ENCODE assay signal across 9 cellular contexts in genomic region chr6:38058022-38058421, GRCh38.
DNase-seq lines count a peak whose midpoint lies in the region; ATAC-seq, FAIRE-seq and TF ChIP-seq lines count a peak whose summit lies in the region.
"Had no signal": no experiment of that assay in that cellular context is flagged by ENCODE, and none has a peak within 500 bp of the region (broad histone marks: within the 10 kb centered on the region; RNA-seq: fewer than 3 reads in every experiment).

No MANE protein-coding gene starts in this region.

- H3K27ac Mint-ChIP-seq in astrocyte (ENCODE audit: unreplicated experiment), result no peak overlapping the region

- H3K36me3 ChIP-seq in astrocyte (ENCODE audit: insufficient read depth, low read length), result peaks cover 15% of the 10 kb centered on the region

- peak overlapping the region; percentile 24 for H3K4me2 ChIP-seq in astrocyte (ENCODE audit: low read length)

- H3K4me1 Mint-ChIP-seq in astrocyte (ENCODE audit: low read depth, unreplicated experiment), result peaks cover 13% of the 10 kb centered on the region

- H3K9ac ChIP-seq in astrocyte (ENCODE audit: low read length), result no peak overlapping the region

- H4K20me1 ChIP-seq in astrocyte (ENCODE audit: insufficient read depth, low read length), result peaks cover 71% of the 10 kb centered on the region

- peaks cover 10% of the 10 kb centered on the region for H3K4me1 ChIP-seq in astrocyte (ENCODE audit: insufficient read depth, low read length)

- H3K27me3 ChIP-seq in astrocyte (ENCODE audit: insufficient read depth, low read length), result no peaks in the 10 kb centered on the region

- FAIRE-seq in GM19239 (lab: Jason Lieb, UNC) (no peak), astrocyte (lab: Jason Lieb, UNC) (peak; percentile 54)

- no peak overlapping the region for H3K27ac ChIP-seq in astrocyte (ENCODE audit: low read depth, low read length)

- H2AFZ ChIP-seq in astrocyte (ENCODE audit: low read depth, low read length), result no peak overlapping the region

- no peaks in the 10 kb centered on the region for H3K9me3 Mint-ChIP-seq in astrocyte (ENCODE audit: unreplicated experiment)

- no peak for ATAC-seq in GM19023 (IDR thresholded peaks at IDR 0.05; ENCODE audit: unreplicated experiment)
- no peak for ATAC-seq in GM18873 (IDR thresholded peaks at IDR 0.05; ENCODE audit: low FRiP score, unreplicated experiment)
- ATAC-seq in HG02571 (IDR thresholded peaks at IDR 0.05; ENCODE audit: unreplicated experiment), result no peak

- DNase-seq in GM19239 (ENCODE audit: insufficient read length, low spot score), result peak; percentile 4
- peak; percentile 97 for DNase-seq in NCI-H2171 treated with DMSO at 0.1 percent for 48 hours (lab: John Stamatoyannopoulos, UW)
- peak; percentile 67 for DNase-seq in astrocyte (ENCODE audit: low read depth)
- peak; percentile 26 to 59 (median 45) for DNase-seq in stimulated activated CD4-positive, alpha-beta T cell treated with anti-CD3 and anti-CD28 coated beads, TNF-alpha, amount 100 ng/mL, for 24 hours (ENCODE audit: low read depth in 3 of 3)
- no peak for DNase-seq in 8988T
- DNase-seq: occipital lobe had no signal

- no peak overlapping the region for H3K4me3 ChIP-seq in astrocyte (ENCODE audit: insufficient read depth, low read depth, low read length)

- no peak for TF ChIP-seq CTCF in astrocyte (IDR thresholded peaks at IDR 0.05; ENCODE audit: insufficient read depth, low read depth, low read length)

- peaks cover 8% of the 10 kb centered on the region for H3K36me3 Mint-ChIP-seq in astrocyte (ENCODE audit: low read depth, unreplicated experiment)

- H3K27me3 Mint-ChIP-seq in astrocyte (ENCODE audit: low read depth, unreplicated experiment), result no peaks in the 10 kb centered on the region

- H3K9me3 ChIP-seq in astrocyte (ENCODE audit: insufficient read depth, low read depth, low read length), result no peaks in the 10 kb centered on the region

- no peak overlapping the region for H3K4me3 Mint-ChIP-seq in astrocyte (ENCODE audit: unreplicated experiment)

- H3K79me2 ChIP-seq in astrocyte (ENCODE audit: insufficient read depth, low read length), result peaks cover 68% of the 10 kb centered on the region
